11 cellular contexts compared by ENCODE assay signal in genomic region chr6:42441661-42442081, GRCh38. TPM values are rescaled to one million over a fixed set of nuclear protein-coding genes. Genes with fewer than 3 reads are reported as not detected.
A peak's percentile ranks its signal among the peaks of the same experiment; 100 is the strongest.
DNase-seq lines count a peak whose midpoint lies in the region; ATAC-seq and TF ChIP-seq lines count a peak whose summit lies in the region.
"Had no signal": no experiment of that assay in that cellular context is flagged by ENCODE, and none has a peak within 500 bp of the region (broad histone marks: within the 10 kb centered on the region; RNA-seq: fewer than 3 reads in every experiment).

No MANE protein-coding gene starts in this region.

- peaks cover 7% of the 10 kb centered on the region for H3K36me3 Mint-ChIP-seq in effector memory CD8-positive, alpha-beta T cell (ENCODE audit: insufficient read depth)
- H3K36me3 Mint-ChIP-seq in neural progenitor cell: peaks cover 8% of the 10 kb centered on the region

- no peak overlapping the region for H2AFZ ChIP-seq in neural progenitor cell (replicated peaks)

- peak overlapping the region in 3 of 11 experiments; percentile 40 to 54 (median 42); a peak in 5 of 22 replicates for H3K27ac ChIP-seq in BLaER1 treated with 17β-estradiol and CSF1 and Interleukin-3, amounts not matched to agents 10 nM and 100 nM
- H3K27ac ChIP-seq in HUES64 (ENCODE audit: low read depth, low read length): peak overlapping the region; percentile 88
- H3K27ac ChIP-seq in neural progenitor cell: peak overlapping the region; percentile 94

- no peaks in the 10 kb centered on the region for H3K9me3 Mint-ChIP-seq in effector memory CD8-positive, alpha-beta T cell
- H3K9me3 Mint-ChIP-seq in neural progenitor cell: no peaks in the 10 kb centered on the region

- H3K9ac ChIP-seq in BLaER1 treated with 17β-estradiol and CSF1 and Interleukin-3, amounts not matched to agents 10 nM and 100 nM: peak overlapping the region in 2 of 11 experiments; percentile 8 to 23; a peak in 3 of 22 replicates
- H3K9ac ChIP-seq in HUES64 (ENCODE audit: low read depth, low read length) (peak overlapping the region; percentile 51; the same call in 1 of the 2 replicates), neural progenitor cell (no peak overlapping the region)

- H3K27me3 Mint-ChIP-seq in effector memory CD8-positive, alpha-beta T cell: no peaks in the 10 kb centered on the region
- H3K27me3 Mint-ChIP-seq in neural progenitor cell (ENCODE audit: insufficient read depth, low read depth): peaks cover 2% of the 10 kb centered on the region

- ATAC-seq in effector memory CD8-positive, alpha-beta T cell (replicated peaks): peak; percentile 73
- no peak for ATAC-seq in HG03196 (IDR thresholded peaks at IDR 0.05; ENCODE audit: unreplicated experiment)

- peaks cover 35% of the 10 kb centered on the region for H3F3A ChIP-seq in neural progenitor cell (ENCODE audit: low read depth)

- H4K20me1 ChIP-seq in BLaER1 treated with 17β-estradiol and CSF1 and Interleukin-3, amounts not matched to agents 10 nM and 100 nM: peaks cover 0 to 29% (median 9%) of the 10 kb centered on the region in 11 experiments; a peak in 7 of 22 replicates
- peaks cover 69% of the 10 kb centered on the region for H4K20me1 ChIP-seq in neural progenitor cell (ENCODE audit: low read depth)

- WGBS in HUES64: 18% methylated on average over 5 of the region's 5 CpGs

- no peak for DNase-seq in effector memory CD8-positive, alpha-beta T cell
- peak; percentile 78 for DNase-seq in neural progenitor cell (ENCODE audit: low spot score)
- no peak for DNase-seq in hepatic stellate cell (ENCODE audit: low spot score)
- DNase-seq in RKO (ENCODE audit: low spot score): no peak
- DNase-seq in kidney glomerular epithelial cell (lab: John Stamatoyannopoulos, UW): no peak
- DNase-seq: activated CD4-positive, CD25-positive, alpha-beta regulatory T cell treated with anti-CD3 and anti-CD28 coated beads, Interleukin-2, amount 50 U/mL, for 72 hours; Kasumi-1; NK-92 treated with Interleukin-12 subunit alpha and Interleukin-12 subunit beta, amount 100 ng/mL, for 24 hours had no signal

- no peak for TF ChIP-seq CTCF in neural progenitor cell (IDR thresholded peaks at IDR 0.05)

- H3K36me3 ChIP-seq in BLaER1 treated with 17β-estradiol and CSF1 and Interleukin-3, amounts not matched to agents 10 nM and 100 nM: peaks cover 0 to 32% (median 16%) of the 10 kb centered on the region in 11 experiments; a peak in 10 of 22 replicates
- no peaks in the 10 kb centered on the region for H3K36me3 ChIP-seq in HUES64 (ENCODE audit: insufficient read depth, low read length)
- no peaks in the 10 kb centered on the region for H3K36me3 ChIP-seq in neural progenitor cell

- peaks cover 99% of the 10 kb centered on the region for H3K79me2 ChIP-seq in neural progenitor cell (ENCODE audit: low read depth)

- H3K27me3 ChIP-seq in BLaER1 treated with 17β-estradiol and CSF1 and Interleukin-3, amounts not matched to agents 10 nM and 100 nM: no peaks in the 10 kb centered on the region
- no peaks in the 10 kb centered on the region for H3K27me3 ChIP-seq in HUES64 (ENCODE audit: insufficient read depth, low read length)
- no peaks in the 10 kb centered on the region for H3K27me3 ChIP-seq in neural progenitor cell

- no peak overlapping the region for H3K4me3 ChIP-seq in BLaER1 treated with 17β-estradiol and CSF1 and Interleukin-3, amounts not matched to agents 10 nM and 100 nM
- peak overlapping the region; percentile 40 for H3K4me3 ChIP-seq in HUES64 (ENCODE audit: low read length)
- H3K4me3 ChIP-seq in neural progenitor cell: peak overlapping the region; percentile 37

- peak overlapping the region; percentile 68 to 72 for H3K4me3 Mint-ChIP-seq in effector memory CD8-positive, alpha-beta T cell
- peak overlapping the region; percentile 68 for H3K4me3 Mint-ChIP-seq in neural progenitor cell

- peaks cover 53 to 57% of the 10 kb centered on the region in 2 donors for H3K4me1 Mint-ChIP-seq in effector memory CD8-positive, alpha-beta T cell (ENCODE audit: low read depth in 2 of 2)
- H3K4me1 Mint-ChIP-seq in neural progenitor cell: peaks cover 63% of the 10 kb centered on the region

- H3K9me3 ChIP-seq in BLaER1 treated with 17β-estradiol and CSF1 and Interleukin-3, amounts not matched to agents 10 nM and 100 nM (replicated peaks in 1 of 11): peaks cover 0 to 4% (median 0%) of the 10 kb centered on the region in 11 experiments; a peak in 2 of 22 replicates
- H3K9me3 ChIP-seq in HUES64 (ENCODE audit: insufficient read depth, low read depth, low read length) (no peaks in the 10 kb centered on the region), neural progenitor cell (ENCODE audit: low read depth) (no peaks in the 10 kb centered on the region)

- peak overlapping the region in 9 of 11 experiments; percentile 6 to 48 (median 28); a peak in 10 of 22 replicates for H3K4me2 ChIP-seq in BLaER1 treated with 17β-estradiol and CSF1 and Interleukin-3, amounts not matched to agents 10 nM and 100 nM
- peak overlapping the region; percentile 82 for H3K4me2 ChIP-seq in neural progenitor cell

- peaks cover 23 to 43% (median 33%) of the 10 kb centered on the region in 10 experiments for H3K4me1 ChIP-seq in BLaER1 treated with 17β-estradiol and CSF1 and Interleukin-3, amounts not matched to agents 10 nM and 100 nM
- H3K4me1 ChIP-seq in HUES64 (ENCODE audit: insufficient read depth, low read length): peaks cover 63% of the 10 kb centered on the region
- H3K4me1 ChIP-seq in neural progenitor cell: peaks cover 53% of the 10 kb centered on the region

- peak overlapping the region; percentile 16 to 93 for H3K27ac Mint-ChIP-seq in effector memory CD8-positive, alpha-beta T cell
- H3K27ac Mint-ChIP-seq in neural progenitor cell: peak overlapping the region; percentile 78

RNA-seq across cellular contexts. Expression of gene TRERF1, which starts 10.1 kb away (rescaled TPM):
- 11.4 TPM for polyA plus RNA-seq in HUES64 (2013, experiment 1 of 2)
- 11.8 TPM for polyA plus RNA-seq in HUES64 (2013, experiment 2 of 2)
- total RNA-seq in neural progenitor cell (ENCODE audit: low replicate concordance): 8.3 and 12.3 TPM in 2 replicates

Comparison
In these comparisons a context has a peak if more than half of its experiments do, and no peak if none do; other contexts are left out.
1. H3K4me3 ChIP-seq: peak in HUES64 (single experiment) and neural progenitor cell (single experiment); none in BLaER1 treated with 17β-estradiol and CSF1 and Interleukin-3, amounts not matched to agents 10 nM and 100 nM (0 of 10).